ENCODE assay signal across 8 cellular contexts in the genomic region with DNA sequence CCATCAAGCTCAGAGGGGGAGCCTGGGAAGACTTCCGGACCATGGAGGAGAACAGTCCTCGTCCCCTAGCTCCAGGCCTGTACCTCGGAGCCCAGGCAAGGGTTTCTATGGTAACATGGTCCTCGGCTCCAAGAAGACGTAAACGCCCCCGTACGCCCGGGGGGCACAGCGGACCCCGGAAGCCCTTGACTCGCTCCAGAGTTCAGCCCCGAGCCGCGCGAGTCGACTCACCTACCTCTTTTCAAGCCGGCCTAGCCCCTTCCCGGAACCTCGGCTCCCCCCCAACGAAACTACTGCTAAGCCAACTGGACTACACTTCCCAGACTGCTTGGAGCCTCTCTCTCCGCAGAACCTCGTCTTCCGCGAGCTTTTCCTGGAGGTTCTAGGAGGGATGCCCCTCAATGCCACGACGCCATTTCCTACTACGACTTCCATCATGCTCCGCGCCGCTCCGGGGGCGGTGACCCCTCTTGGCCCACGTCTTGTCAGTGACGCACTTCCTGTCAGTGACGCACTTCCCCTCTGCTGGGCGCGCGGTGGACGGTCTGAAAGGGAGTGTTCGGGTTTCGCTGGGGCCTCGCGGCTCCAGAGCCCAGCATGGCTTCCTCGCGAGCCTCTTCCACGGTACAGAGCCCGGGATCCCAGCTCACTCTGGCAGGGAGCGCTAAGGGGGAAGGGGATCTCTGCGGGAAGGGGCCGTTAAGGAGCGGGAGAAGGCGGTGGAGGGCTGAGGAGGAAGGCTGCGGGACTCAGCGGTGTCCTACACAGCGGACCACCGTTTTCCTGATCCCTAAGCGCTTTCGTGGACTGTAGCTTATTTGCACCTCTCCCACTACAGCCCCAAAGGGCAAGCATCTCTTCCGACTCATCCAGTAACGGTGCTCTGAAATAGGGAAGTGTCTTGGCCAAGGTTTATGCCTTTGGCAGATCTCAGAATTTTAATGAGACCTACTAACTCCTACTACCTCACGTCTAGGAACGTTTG. TPM values are rescaled to one million over a fixed set of nuclear protein-coding genes. Genes with fewer than 3 reads are reported as not detected.
DNase-seq lines count a peak whose midpoint lies in the region; ATAC-seq and TF ChIP-seq lines count a peak whose summit lies in the region.

A gene (minus strand): TSS at position 426 of the 985 bp plus-strand sequence. CDS start 3,065 bp downstream, outside the sequence.
A gene (plus strand): TSS at position 512 of the 985 bp plus-strand sequence. CDS start 86 bp downstream, at position 598.

- peak; percentile 98 for ATAC-seq in HG02642 (IDR thresholded peaks at IDR 0.05; ENCODE audit: poor library complexity, unreplicated experiment)

- TF ChIP-seq CTCF in ovary (IDR thresholded peaks at IDR 0.05): no peak
- no peak for TF ChIP-seq CTCF in thyroid gland (IDR thresholded peaks at IDR 0.05)

- H3K4me3 ChIP-seq in ovary: peak within 1 kb of the TSS; percentile 94
- H3K4me3 ChIP-seq in thyroid gland (replicated peaks in 1 of 3): peak within 1 kb of the TSS; percentile 70 to 77 (median 73)

- H3K36me3 ChIP-seq in ovary (no peaks in the 10 kb centered on the region), thyroid gland (peaks cover 32 to 44% of the 10 kb centered on the region in 2 donors)

- intact Hi-C loops in head of caudate nucleus (cut with DNase I) (loop anchor here (2.0 to 10.0 kb wide), 3 partner anchors 55 to 379 kb away; a partner anchor contains a TSS), ovary (cut with DNase I) (loop anchor here in 3 of 4 donors (10.0 kb wide), 3 partner anchors 129 to 389 kb away; a partner anchor contains a TSS), thyroid gland (cut with DNase I) (loop anchor here (10.0 kb wide), 1 partner anchor 51 kb away; a partner anchor contains a TSS)

- peak within 1 kb of the TSS; percentile 70 to 81 for H3K27ac ChIP-seq in ovary
- peak within 1 kb of the TSS; percentile 77 to 87 (median 86) for H3K27ac ChIP-seq in thyroid gland

- TF ChIP-seq POLR2A in GM10847 (IDR thresholded peaks at IDR 0.05; ENCODE audit: extremely low read depth, insufficient read length) (peak; percentile 94), ovary (IDR thresholded peaks at IDR 0.05) (peak; percentile 98), thyroid gland (IDR thresholded peaks at IDR 0.05) (peak in 1 of 2 donors; percentile 84)

- no peaks in the 10 kb centered on the region for H3K9me3 Mint-ChIP-seq in activated naive CD8-positive, alpha-beta T cell treated with anti-CD3 and anti-CD28 coated beads for 36 hours

- DNase-seq in NCI-H1105 (lab: John Stamatoyannopoulos, UW) (peak; percentile 96), SKM-1 (lab: John Stamatoyannopoulos, UW; ENCODE audit: unreplicated experiment) (peak; percentile 38), head of caudate nucleus (peak; percentile 92 to 99 (median 98)), ovary (peak; percentile 97 to 99 (median 97)), thyroid gland (peak; percentile 96 to 97)
- DNase-seq in activated naive CD8-positive, alpha-beta T cell treated with anti-CD3 and anti-CD28 coated beads for 36 hours: peak; percentile 97

- peaks cover 26% of the 10 kb centered on the region for H3K4me1 Mint-ChIP-seq in activated naive CD8-positive, alpha-beta T cell treated with anti-CD3 and anti-CD28 coated beads for 36 hours

- H3K9me3 ChIP-seq in ovary (no peaks in the 10 kb centered on the region), thyroid gland (no peaks in the 10 kb centered on the region)

- H3K27me3 Mint-ChIP-seq in activated naive CD8-positive, alpha-beta T cell treated with anti-CD3 and anti-CD28 coated beads for 36 hours: no peaks in the 10 kb centered on the region

- no peaks in the 10 kb centered on the region for H3K27me3 ChIP-seq in ovary
- H3K27me3 ChIP-seq in thyroid gland: no peaks in the 10 kb centered on the region

- H3K4me1 ChIP-seq in ovary (ENCODE audit: insufficient read depth): no peaks in the 10 kb centered on the region
- H3K4me1 ChIP-seq in thyroid gland: peaks cover 12 to 17% of the 10 kb centered on the region in 2 donors

- no peak within 1 kb of the TSS for H3K27ac Mint-ChIP-seq in activated naive CD8-positive, alpha-beta T cell treated with anti-CD3 and anti-CD28 coated beads for 36 hours

- H3K36me3 Mint-ChIP-seq in activated naive CD8-positive, alpha-beta T cell treated with anti-CD3 and anti-CD28 coated beads for 36 hours: peaks cover 18% of the 10 kb centered on the region

- WGBS in ovary, 3 donors: 1% methylated on average over 47 to 63 of the region's 63 CpGs
- 0 to 2% methylated on average over 35 to 56 of the region's 63 CpGs for WGBS in thyroid gland, 2 donors

- peak; percentile 92 for TF ChIP-seq EP300 in ovary (IDR thresholded peaks at IDR 0.05)

- H3K4me3 Mint-ChIP-seq in activated naive CD8-positive, alpha-beta T cell treated with anti-CD3 and anti-CD28 coated beads for 36 hours: no peak within 1 kb of the TSS

RNA-seq across cellular contexts. Expression of the first gene that starts in this region (rescaled TPM):
- 10 to 100 TPM; 35.1 to 41.8 TPM for total RNA-seq in activated naive CD8-positive, alpha-beta T cell treated with anti-CD3 and anti-CD28 coated beads for 36 hours
- total RNA-seq in ovary: 10 to 100 TPM; 24.2 to 40.0 (median 27.5) TPM
- polyA plus RNA-seq in ovary: 10 to 100 TPM; 27.7 to 57.3 TPM
- 10 to 100 TPM; 23.0 to 73.5 (median 38.3) TPM for total RNA-seq in thyroid gland

RNA-seq across cellular contexts. Expression of the second gene that starts in this region (rescaled TPM):
- 10 to 100 TPM; 65.9 to 66.3 TPM for total RNA-seq in activated naive CD8-positive, alpha-beta T cell treated with anti-CD3 and anti-CD28 coated beads for 36 hours
- total RNA-seq in ovary: 10 to 100 TPM; 12.5 to 30.8 (median 22.3) TPM
- 10 to 100 TPM; 13.9 to 28.9 TPM for polyA plus RNA-seq in ovary
- total RNA-seq in thyroid gland: 10 to 100 TPM; 17.7 to 25.8 (median 21.7) TPM

Comparison
In these comparisons a context has a peak if more than half of its experiments do, and no peak if none do; other contexts are left out.
1. Peak in every context shown above with its lines: DNase-seq, ATAC-seq, H3K4me3 ChIP-seq and H3K27ac ChIP-seq.
2. DNase-seq: peak in every context shown above with its lines; median percentile 98 in head of caudate nucleus; 97 in activated naive CD8-positive, alpha-beta T cell treated with anti-CD3 and anti-CD28 coated beads for 36 hours; 97 in ovary; 96 in thyroid gland; 96 in NCI-H1105; 38 in SKM-1.